Comparison of ENCODE assay signal across 8 cellular contexts in genomic region chr12:66901136-66901932, GRCh38.
DNase-seq lines count a peak whose midpoint lies in the region; ATAC-seq and TF ChIP-seq lines count a peak whose summit lies in the region.

No MANE protein-coding gene starts in this region.

- peaks cover 20% of the 10 kb centered on the region for H3K4me1 Mint-ChIP-seq in activated CD8-positive, alpha-beta T cell treated with anti-CD3 and anti-CD28 coated beads, Interleukin-2, amount 10 ng/mL, durations not matched to agents 7 days and 5 days (ENCODE audit: low read depth)
- peaks cover 4% of the 10 kb centered on the region for H3K4me1 Mint-ChIP-seq in T-helper 2 cell treated with Interferon-gamma antibody and Interleukin-4, amounts not matched to agents 5 μg/mL and 100 μg/mL, for 36 hours (ENCODE audit: low read depth)
- H3K4me1 Mint-ChIP-seq in HFFc6 (ENCODE audit: low read depth) = no peaks in the 10 kb centered on the region

- DNase-seq in GM10266 (ENCODE audit: extremely low spot score) (peak; percentile 32), left ventricle myocardium superior (no peak), midbrain (lab: John Stamatoyannopoulos, UW) (no peak), HFFc6 (no peak)
- DNase-seq in activated CD8-positive, alpha-beta T cell treated with anti-CD3 and anti-CD28 coated beads, Interleukin-2, amount 10 ng/mL, durations not matched to agents 7 days and 5 days = no peak
- no peak for DNase-seq in T-helper 2 cell treated with Interferon-gamma antibody and Interleukin-4, amounts not matched to agents 5 μg/mL and 100 μg/mL, for 36 hours (ENCODE audit: low spot score)

- no peak overlapping the region for H3K4me3 Mint-ChIP-seq in activated CD8-positive, alpha-beta T cell treated with anti-CD3 and anti-CD28 coated beads, Interleukin-2, amount 10 ng/mL, durations not matched to agents 7 days and 5 days
- no peak overlapping the region for H3K4me3 Mint-ChIP-seq in T-helper 2 cell treated with Interferon-gamma antibody and Interleukin-4, amounts not matched to agents 5 μg/mL and 100 μg/mL, for 36 hours
- no peak overlapping the region for H3K4me3 Mint-ChIP-seq in HFFc6

- H3K36me3 Mint-ChIP-seq in activated CD8-positive, alpha-beta T cell treated with anti-CD3 and anti-CD28 coated beads, Interleukin-2, amount 10 ng/mL, durations not matched to agents 7 days and 5 days (ENCODE audit: low read depth) = no peaks in the 10 kb centered on the region
- no peaks in the 10 kb centered on the region for H3K36me3 Mint-ChIP-seq in T-helper 2 cell treated with Interferon-gamma antibody and Interleukin-4, amounts not matched to agents 5 μg/mL and 100 μg/mL, for 36 hours (ENCODE audit: low read depth)
- no peaks in the 10 kb centered on the region for H3K36me3 Mint-ChIP-seq in HFFc6 (ENCODE audit: low read depth)

- H3K9me3 Mint-ChIP-seq in activated CD8-positive, alpha-beta T cell treated with anti-CD3 and anti-CD28 coated beads, Interleukin-2, amount 10 ng/mL, durations not matched to agents 7 days and 5 days (ENCODE audit: insufficient read depth) = no peaks in the 10 kb centered on the region
- no peaks in the 10 kb centered on the region for H3K9me3 Mint-ChIP-seq in T-helper 2 cell treated with Interferon-gamma antibody and Interleukin-4, amounts not matched to agents 5 μg/mL and 100 μg/mL, for 36 hours
- peaks cover 5% of the 10 kb centered on the region for H3K9me3 Mint-ChIP-seq in HFFc6

- POLR2A ChIA-PET in activated CD8-positive, alpha-beta T cell treated with anti-CD3 and anti-CD28 coated beads, Interleukin-2, amount 10 ng/mL, durations not matched to agents 7 days and 5 days (lab: Charles Lee) = no interaction called here

- H3K27ac Mint-ChIP-seq in activated CD8-positive, alpha-beta T cell treated with anti-CD3 and anti-CD28 coated beads, Interleukin-2, amount 10 ng/mL, durations not matched to agents 7 days and 5 days = no peak overlapping the region
- no peak overlapping the region for H3K27ac Mint-ChIP-seq in T-helper 2 cell treated with Interferon-gamma antibody and Interleukin-4, amounts not matched to agents 5 μg/mL and 100 μg/mL, for 36 hours
- no peak overlapping the region for H3K27ac Mint-ChIP-seq in HFFc6

- intact Hi-C loops in left ventricle myocardium superior (cut with micrococcal nuclease) = no loop called here

- CTCF ChIA-PET in activated CD8-positive, alpha-beta T cell treated with anti-CD3 and anti-CD28 coated beads, Interleukin-2, amount 10 ng/mL, durations not matched to agents 7 days and 5 days (lab: Charles Lee) = interaction anchor here (1.1 kb wide), 1 partner anchor 8 kb away, joined by 3 read pairs; no protein-coding TSS in a partner anchor

- TF ChIP-seq CTCF in GM10266 (IDR thresholded peaks at IDR 0.05; ENCODE audit: control insufficient read depth, insufficient read depth, low read depth, missing control alignments) (no peak), HFFc6 (IDR thresholded peaks at IDR 0.05) (no peak)

- H3K27me3 Mint-ChIP-seq in activated CD8-positive, alpha-beta T cell treated with anti-CD3 and anti-CD28 coated beads, Interleukin-2, amount 10 ng/mL, durations not matched to agents 7 days and 5 days (ENCODE audit: low read depth) = no peaks in the 10 kb centered on the region
- H3K27me3 Mint-ChIP-seq in T-helper 2 cell treated with Interferon-gamma antibody and Interleukin-4, amounts not matched to agents 5 μg/mL and 100 μg/mL, for 36 hours (ENCODE audit: low read depth) = peaks cover 2% of the 10 kb centered on the region
- no peaks in the 10 kb centered on the region; the same call in 1 of the 2 replicates for H3K27me3 Mint-ChIP-seq in HFFc6 (ENCODE audit: insufficient read depth)

- ATAC-seq in GM19455 (IDR thresholded peaks at IDR 0.05; ENCODE audit: unreplicated experiment) (peak; percentile 95), HG03135 (IDR thresholded peaks at IDR 0.05; ENCODE audit: unreplicated experiment) (peak; percentile 96), left ventricle myocardium superior (no peak)
- peak; percentile 57 for ATAC-seq in activated CD8-positive, alpha-beta T cell treated with anti-CD3 and anti-CD28 coated beads, Interleukin-2, amount 10 ng/mL, durations not matched to agents 7 days and 5 days
